In the genomic region with DNA sequence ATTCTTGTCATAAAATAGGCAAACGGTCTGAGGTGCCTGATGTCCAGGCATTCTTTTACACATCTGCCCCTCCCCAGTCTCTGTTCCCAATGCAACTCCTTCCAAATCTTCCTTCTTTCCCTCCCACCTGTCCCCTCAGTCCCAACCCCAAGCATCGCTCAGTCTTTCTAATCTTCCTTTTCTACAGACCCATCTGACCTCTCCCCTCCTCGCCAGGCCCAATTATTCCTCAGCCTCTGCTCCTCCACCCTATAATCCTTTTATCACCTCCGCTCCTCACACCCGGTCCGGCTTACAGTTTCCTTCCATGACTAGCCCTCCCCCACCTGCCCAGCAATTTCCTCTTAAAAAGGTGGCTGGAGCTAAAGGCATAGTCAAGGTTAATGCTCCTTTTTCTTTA, we compare ENCODE assay signal across 5 cellular contexts.
A peak's percentile ranks its signal among the peaks of the same experiment; 100 is the strongest.
DNase-seq lines count a peak whose midpoint lies in the region; ATAC-seq, FAIRE-seq and TF ChIP-seq lines count a peak whose summit lies in the region.
"Not testable (repeated sequence)": the region's sequence is repeated elsewhere in the genome, so short reads cannot be mapped to it uniquely, and the experiment has no call there.

No MANE protein-coding gene starts in this region.

- H4K20me1 ChIP-seq in K562 (replicated peaks; ENCODE audit: control insufficient read depth, insufficient read depth, low read length): not testable (repeated sequence)

- FAIRE-seq in K562 (lab: Jason Lieb, UNC): not testable (repeated sequence)

- POLR2A ChIA-PET in K562 (lab: Yijun Ruan, JAX): not testable (repeated sequence)

- H2BK15ac ChIP-seq in mesendoderm (replicated peaks; ENCODE audit: low read depth): not testable (repeated sequence)

- in situ Hi-C loops in K562 (cut with MboI): not testable (repeated sequence)

- H3K9ac ChIP-seq in HUES6 (ENCODE audit: low read length): peak overlapping the region; percentile 93
- H3K9ac ChIP-seq in K562 (ENCODE audit: insufficient read depth in 1 of 2, low read depth in 2 of 2, low read length in 2 of 2); mesendoderm (ENCODE audit: low read length): not testable (repeated sequence)

- H3K4ac ChIP-seq in mesendoderm (ENCODE audit: low read depth, low read length): not testable (repeated sequence)

- ATAC-seq in K562: not testable (repeated sequence)

- H3K79me1 ChIP-seq in mesendoderm (ENCODE audit: low read length): not testable (repeated sequence)

- peaks cover 36% of the 10 kb centered on the region; the same call in 1 of the 2 replicates for H3K4me1 ChIP-seq in HUES6 (ENCODE audit: control insufficient read depth, insufficient read depth, low read length)
- H3K4me1 ChIP-seq in K562 (replicated peaks in 1 of 2; ENCODE audit: control insufficient read depth in 2 of 2, insufficient read depth in 2 of 2, low read length in 2 of 2); mesendoderm (ENCODE audit: control insufficient read depth, low read depth, low read length): not testable (repeated sequence)

- BruUV-seq in K562 (replicated peaks; lab: Mats Ljungman, UMichigan): not testable (repeated sequence)

- TF ChIP-seq RAD21 in K562 (CRISPR knock-in tag; conservative IDR thresholded peaks at IDR 0.05 in 1 of 2, IDR thresholded peaks at IDR 0.05 in 1 of 2): not testable (repeated sequence)

- not testable (repeated sequence) for H3K18ac ChIP-seq in mesendoderm (ENCODE audit: low read length)

- H3K9me1 ChIP-seq in K562 (ENCODE audit: control insufficient read depth, insufficient read depth, low read length): not testable (repeated sequence)

- H3K23ac ChIP-seq in mesendoderm (ENCODE audit: low read length): not testable (repeated sequence)

- H2BK120ac ChIP-seq in mesendoderm (ENCODE audit: low read depth, low read length): not testable (repeated sequence)

- H3K4me3 ChIP-seq in HUES6 (ENCODE audit: low read depth, low read length): peak overlapping the region; percentile 57; the same call in 1 of the 2 replicates
- not testable (repeated sequence) for H3K4me3 ChIP-seq in WERI-Rb-1 (ENCODE audit: low read depth, low read length); K562; mesendoderm (ENCODE audit: low read length)

- H3K4me2 ChIP-seq in K562 (ENCODE audit: insufficient read depth, low read length); mesendoderm (ENCODE audit: low read length): not testable (repeated sequence)

- not testable (repeated sequence) for H2AK5ac ChIP-seq in mesendoderm (ENCODE audit: low read length)

- CTCF ChIA-PET in K562 (lab: Yijun Ruan, JAX; ENCODE audit: low intra/inter-chr PET ratio): not testable (repeated sequence)

- not testable (repeated sequence) for H4K8ac ChIP-seq in mesendoderm (ENCODE audit: low read depth, low read length)

- intact Hi-C loops in K562 (cut with micrococcal nuclease): not testable (repeated sequence)

- peaks cover 10% of the 10 kb centered on the region; the same call in 1 of the 2 replicates for H3K36me3 ChIP-seq in HUES6 (ENCODE audit: control insufficient read depth, insufficient read depth, low read length)
- H3K36me3 ChIP-seq in WERI-Rb-1; K562 (ENCODE audit: control insufficient read depth, insufficient read depth, low read length); mesendoderm (ENCODE audit: control insufficient read depth, insufficient read depth, low read length): not testable (repeated sequence)

- not testable (repeated sequence) for H3K27me3 ChIP-seq in HUES6 (ENCODE audit: control insufficient read depth, insufficient read depth, low read length); WERI-Rb-1 (ENCODE audit: insufficient read depth, low read depth, severe bottlenecking); K562 (ENCODE audit: control insufficient read depth in 2 of 2, insufficient read depth in 2 of 2, low read length in 2 of 2); mesendoderm (ENCODE audit: insufficient read depth, low read length, poor library complexity)

- H3K79me2 ChIP-seq in K562 (ENCODE audit: control insufficient read depth, insufficient read depth, low read length); mesendoderm (ENCODE audit: control insufficient read depth, insufficient read depth, low read length): not testable (repeated sequence)

- not testable (repeated sequence) for H4K5ac ChIP-seq in mesendoderm (ENCODE audit: low read length)

- WGBS in K562 (ENCODE audit: insufficient coverage, low coverage, missing lambda C conversion rate): 2% methylated on average over 5 of the region's 6 CpGs
- no CpG with 5 or more reads among the region's 6 CpGs for WGBS in mesendoderm (ENCODE audit: extremely low coverage, insufficient coverage, low lambda C conversion rate)

- DNase-seq in NCI-H82 treated with DMSO at 0.1 percent for 48 hours (lab: John Stamatoyannopoulos, UW; ENCODE audit: unreplicated experiment) (peak; percentile 62), WERI-Rb-1 (peak; percentile 34), K562 (ENCODE audit: extremely low read depth in 1 of 4, low spot score in 3 of 4) (peak in 1 of 4 experiments; percentile 11), mesendoderm (peak; percentile 69)

- not testable (repeated sequence) for H3K56ac ChIP-seq in mesendoderm (ENCODE audit: low read length)

- TF ChIP-seq POLR2A in K562 (conservative IDR thresholded peaks at IDR 0.05): not testable (repeated sequence)

- not testable (repeated sequence) for TF ChIP-seq EP300 in K562 (IDR thresholded peaks at IDR 0.05; ENCODE audit: low read length)

- not testable (repeated sequence) for H3K9me3 ChIP-seq in HUES6 (ENCODE audit: control insufficient read depth, insufficient read depth, low read depth, low read length); WERI-Rb-1 (ENCODE audit: severe bottlenecking); K562 (replicated peaks; ENCODE audit: control insufficient read depth, insufficient read depth, low read depth, low read length)

- not testable (repeated sequence) for H2AFZ ChIP-seq in K562 (ENCODE audit: low read depth, low read length)

- H3K27ac ChIP-seq in HUES6 (ENCODE audit: low read depth, low read length): peak overlapping the region; percentile 71; the same call in 1 of the 2 replicates
- H3K27ac ChIP-seq in WERI-Rb-1; K562 (ENCODE audit: extremely low read depth, low read depth, low read length); mesendoderm (ENCODE audit: low read depth, low read length): not testable (repeated sequence)

- not testable (repeated sequence) for TF ChIP-seq CTCF in WERI-Rb-1 (IDR thresholded peaks at IDR 0.05; ENCODE audit: low read depth, low read length); K562 (IDR thresholded peaks at IDR 0.05 in 2 of 3, conservative IDR thresholded peaks at IDR 0.05 in 1 of 3; ENCODE audit: insufficient read depth in 2 of 3, low read depth in 1 of 3, low read length in 3 of 3)

- not testable (repeated sequence) for H2BK5ac ChIP-seq in mesendoderm (ENCODE audit: low read length)

TF ChIP-seq in K562, 482 proteins besides CTCF, POLR2A, EP300 and RAD21:
- TF ChIP-seq TAL1 (IDR thresholded peaks at IDR 0.05): peak; percentile 11; the same call in 1 of the 2 replicates
- peak; percentile 38; the same call in 1 of the 2 replicates for TF ChIP-seq CBFA2T3 (IDR thresholded peaks at IDR 0.05)
- TF ChIP-seq ARID1B (IDR thresholded peaks at IDR 0.05): peak; percentile 43
